15 cellular contexts compared by ENCODE assay signal in the genomic region with DNA sequence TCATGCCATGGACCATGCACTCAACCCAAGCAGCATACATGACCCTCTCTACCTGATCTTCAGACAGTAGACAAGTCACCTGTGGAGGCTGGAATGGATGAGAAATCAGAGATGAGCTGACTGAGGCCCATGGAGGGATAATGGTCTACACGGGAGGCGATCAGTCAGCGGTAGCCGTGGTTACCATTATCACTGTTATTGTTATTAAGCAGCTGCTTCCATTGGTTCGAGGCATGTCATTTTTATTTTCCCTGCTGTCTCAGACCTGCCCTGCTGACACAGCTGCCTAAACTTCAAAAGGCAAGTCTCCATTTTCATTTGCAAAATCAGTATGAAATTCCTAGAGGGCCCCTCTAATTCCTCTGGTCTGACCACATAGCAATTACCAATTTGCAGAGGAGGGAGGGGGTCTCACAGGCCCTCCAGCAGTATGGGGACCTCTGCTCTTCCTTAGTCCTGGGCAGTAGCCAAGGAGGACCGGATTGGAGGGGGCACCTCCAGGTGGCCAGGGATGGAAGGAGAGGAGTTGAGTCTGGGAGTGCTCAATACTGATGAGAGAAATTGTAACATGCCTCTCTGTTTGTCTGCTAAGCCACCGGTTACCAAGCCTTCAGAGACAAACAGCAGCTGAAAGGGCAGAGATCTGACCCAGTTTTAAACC.
"Had no signal": no experiment of that assay in that cellular context is flagged by ENCODE, and none has a peak within 500 bp of the region (broad histone marks: within the 10 kb centered on the region; RNA-seq: fewer than 3 reads in every experiment).

No MANE protein-coding gene starts in this region.

- H3K4me3 Mint-ChIP-seq: activated B cell treated with CpG ODN at 0.5 μM for 24 hours; activated CD4-positive, alpha-beta T cell treated with anti-CD3 and anti-CD28 coated beads, Interleukin-2, amount 10 ng/mL, durations not matched to agents 24 days and 14 days; activated T-helper 1 cell treated with anti-CD3 and anti-CD28 coated beads, Interleukin-12 subunit alpha, Interleukin-12 subunit beta, Interleukin-2, Interleukin-4 antibody, amounts not matched to agents 30 ng/mL and 10 ng/mL and 1 ng/mL, durations not matched to agents 14 hours and 24 hours and 36 hours; immature natural killer cell; natural killer cell; stimulated activated naive CD8-positive, alpha-beta T cell treated with anti-CD3 and anti-CD28 coated beads, Interleukin-15, Interleukin-2, amounts not matched to agents 100 ng/mL and 50 ng/mL, for 24 hours had no signal

- H3K36me3 Mint-ChIP-seq: immature natural killer cell, natural killer cell had no signal

- H3K27me3 Mint-ChIP-seq: activated CD4-positive, alpha-beta T cell treated with anti-CD3 and anti-CD28 coated beads, Interleukin-2, amount 10 ng/mL, durations not matched to agents 24 days and 14 days; stimulated activated naive CD8-positive, alpha-beta T cell treated with anti-CD3 and anti-CD28 coated beads, Interleukin-15, Interleukin-2, amounts not matched to agents 100 ng/mL and 50 ng/mL, for 24 hours had no signal

- H3K4me1 Mint-ChIP-seq: activated B cell treated with CpG ODN at 0.5 μM for 24 hours; activated CD4-positive, alpha-beta T cell treated with anti-CD3 and anti-CD28 coated beads, Interleukin-2, amount 10 ng/mL, durations not matched to agents 24 days and 14 days; immature natural killer cell; natural killer cell had no signal

- H3K27ac ChIP-seq: esophagus squamous epithelium had no signal

- H3K27ac Mint-ChIP-seq: activated B cell treated with CpG ODN at 0.5 μM for 24 hours; activated CD4-positive, alpha-beta T cell treated with anti-CD3 and anti-CD28 coated beads, Interleukin-2, amount 10 ng/mL, durations not matched to agents 24 days and 14 days; activated T-helper 1 cell treated with anti-CD3 and anti-CD28 coated beads, Interleukin-12 subunit alpha, Interleukin-12 subunit beta, Interleukin-2, Interleukin-4 antibody, amounts not matched to agents 30 ng/mL and 10 ng/mL and 1 ng/mL, durations not matched to agents 14 hours and 24 hours and 36 hours; immature natural killer cell; natural killer cell; stimulated activated naive CD8-positive, alpha-beta T cell treated with anti-CD3 and anti-CD28 coated beads, Interleukin-15, Interleukin-2, amounts not matched to agents 100 ng/mL and 50 ng/mL, for 24 hours had no signal

- H3K4me3 ChIP-seq: esophagus squamous epithelium, lung, mucosa of descending colon had no signal

- H3K36me3 ChIP-seq: esophagus squamous epithelium had no signal

- H3K9me3 ChIP-seq: esophagus squamous epithelium, mucosa of descending colon had no signal

- ATAC-seq: left cardiac atrium, mucosa of descending colon, natural killer cell had no signal

- DNase-seq: activated B cell treated with CpG ODN at 0.5 μM for 24 hours; activated CD4-positive, alpha-beta T cell treated with anti-CD3 and anti-CD28 coated beads, Interleukin-2, amount 10 ng/mL, durations not matched to agents 24 days and 14 days; activated naive CD4-positive, alpha-beta T cell; esophagus squamous epithelium; foreskin fibroblast; glutamatergic neuron; immature natural killer cell; left cardiac atrium; mucosa of descending colon; natural killer cell; stimulated activated CD4-positive, alpha-beta T cell treated with anti-CD3 and anti-CD28 coated beads, Interleukin-4, amount 100 ng/mL, for 1 hour; stimulated activated CD8-positive, alpha-beta memory T cell treated with anti-CD3 and anti-CD28 coated beads, Interleukin-4, amount 100 ng/mL, for 48 hours had no signal

- H3K9me3 Mint-ChIP-seq: activated B cell treated with CpG ODN at 0.5 μM for 24 hours; activated CD4-positive, alpha-beta T cell treated with anti-CD3 and anti-CD28 coated beads, Interleukin-2, amount 10 ng/mL, durations not matched to agents 24 days and 14 days; activated T-helper 1 cell treated with anti-CD3 and anti-CD28 coated beads, Interleukin-12 subunit alpha, Interleukin-12 subunit beta, Interleukin-2, Interleukin-4 antibody, amounts not matched to agents 30 ng/mL and 10 ng/mL and 1 ng/mL, durations not matched to agents 14 hours and 24 hours and 36 hours; immature natural killer cell; natural killer cell; stimulated activated naive CD8-positive, alpha-beta T cell treated with anti-CD3 and anti-CD28 coated beads, Interleukin-15, Interleukin-2, amounts not matched to agents 100 ng/mL and 50 ng/mL, for 24 hours had no signal
